In the genomic region with DNA sequence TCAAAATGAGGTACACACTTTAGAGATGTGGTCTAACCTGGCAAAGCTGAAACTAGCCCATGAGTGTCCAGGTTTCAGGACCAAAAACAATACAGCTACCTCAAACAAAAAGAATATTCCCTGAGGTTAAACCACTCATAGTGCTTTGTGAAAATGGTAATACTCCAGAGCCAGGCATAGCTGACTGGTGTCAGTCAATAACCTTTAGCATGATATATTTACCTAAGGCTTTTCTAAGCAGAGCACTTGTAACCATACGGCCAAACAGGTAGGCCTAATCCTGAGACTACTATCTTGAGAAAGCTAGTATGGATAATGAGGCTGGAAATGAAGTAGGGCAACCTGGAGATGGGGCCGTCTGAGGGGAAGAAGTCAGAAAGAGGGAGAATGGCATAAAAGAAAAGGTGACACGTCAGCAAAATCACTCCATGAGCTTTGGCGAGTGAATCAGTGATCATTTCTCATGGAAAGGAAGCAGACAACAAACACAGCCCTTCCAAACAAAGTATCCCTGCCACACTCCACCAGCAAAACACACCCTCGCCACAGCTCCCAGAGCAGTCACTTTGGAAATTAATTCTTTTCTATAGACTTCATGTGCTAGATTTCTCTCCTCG, we compare ENCODE assay signal across 22 cellular contexts. TPM values are rescaled to one million over a fixed set of nuclear protein-coding genes. Genes with fewer than 3 reads are reported as not detected.
A peak's percentile ranks its signal among the peaks of the same experiment; 100 is the strongest.
DNase-seq lines count a peak whose midpoint lies in the region; ATAC-seq, FAIRE-seq and TF ChIP-seq lines count a peak whose summit lies in the region.
"Had no signal": no experiment of that assay in that cellular context is flagged by ENCODE, and none has a peak within 500 bp of the region (broad histone marks: within the 10 kb centered on the region; RNA-seq: fewer than 3 reads in every experiment).

No MANE protein-coding gene starts in this region.

- no peak for TF ChIP-seq RAD21 in A549 (conservative IDR thresholded peaks at IDR 0.05 in 1 of 2, IDR thresholded peaks at IDR 0.05 in 1 of 2)

- peaks cover 0 to 7% of the 10 kb centered on the region in 2 donors for H3K27me3 ChIP-seq in left lung

- no peaks in the 10 kb centered on the region for H3K36me3 ChIP-seq in left lung

- DNase-seq in A549 (ENCODE audit: low read depth in 1 of 2, low spot score in 1 of 2) (no peak), DMS153 (lab: John Stamatoyannopoulos, UW) (peak; percentile 25), NCI-H69 (lab: John Stamatoyannopoulos, UW) (peak; percentile 44), left lung (no peak), RWPE1 (ENCODE audit: low spot score) (no peak), NCI-H2196 treated with DMSO at 0.1 percent for 48 hours (lab: John Stamatoyannopoulos, UW; ENCODE audit: unreplicated experiment) (no peak)
- DNase-seq in activated CD4-positive, alpha-beta T cell treated with anti-CD3 and anti-CD28 coated beads for 48 hours, result no peak
- DNase-seq: C1 segment of cervical spinal cord, H7, HFFc6, NCI-H1417 treated with DMSO at 0.1 percent for 48 hours, NCI-H187 treated with DMSO at 0.1 percent for 48 hours, NCI-H446 treated with DMSO at 0.1 percent for 48 hours, NCI-H774, PC-3, RPMI8226, SIG-M5, T-helper 1 cell had no signal

- intact Hi-C loops in left lung (cut with DNase I), result no loop called here

- 52% methylated on average over 6 of the region's 6 CpGs for WGBS in A549 (ENCODE audit: missing lambda C conversion rate)

- POLR2A ChIA-PET in A549 (lab: Yijun Ruan, JAX) (no interaction called here), RWPE1 (lab: Yijun Ruan, JAX; ENCODE audit: low non-redundant PET) (no interaction called here)

- no peak for TF ChIP-seq CTCF in A549 (IDR thresholded peaks at IDR 0.05)
- no peak for TF ChIP-seq CTCF in left lung (IDR thresholded peaks at IDR 0.05)
- TF ChIP-seq CTCF in RWPE1 (conservative IDR thresholded peaks at IDR 0.05; ENCODE audit: low read depth), result no peak

- CTCF ChIA-PET in A549 (lab: Yijun Ruan, JAX), result no interaction called here
- CTCF ChIA-PET in RWPE1 (lab: Yijun Ruan, JAX), result interaction anchor here (0.5 kb wide), 1 partner anchor 594 kb away, joined by 4 read pairs; no protein-coding TSS in a partner anchor

- H3K4me1 ChIP-seq in A549 (peaks cover 7% of the 10 kb centered on the region; the same call in 2 of the 3 replicates), left lung (peaks cover 6 to 10% of the 10 kb centered on the region in 2 donors)

- H3K4me3 ChIP-seq in A549 (no peak overlapping the region), left lung (no peak overlapping the region)

- TF ChIP-seq EP300 in A549 (IDR thresholded peaks at IDR 0.05), result no peak

- H3K27ac ChIP-seq in A549 (no peak overlapping the region), left lung (no peak overlapping the region), RWPE1 (no peak overlapping the region)

- TF ChIP-seq POLR2A in A549 (IDR thresholded peaks at IDR 0.05; ENCODE audit: low read length), result no peak

- no peak for FAIRE-seq in A549 (lab: Jason Lieb, UNC)
- FAIRE-seq: GM12892 had no signal

- no peaks in the 10 kb centered on the region for H3K9me3 ChIP-seq in A549
- no peaks in the 10 kb centered on the region for H3K9me3 ChIP-seq in left lung

- no peak overlapping the region for H3K4me2 ChIP-seq in A549

- ATAC-seq in A549 (no peak), left lung (peak; percentile 58), HG03565 (IDR thresholded peaks at IDR 0.05; ENCODE audit: unreplicated experiment) (no peak)
- ATAC-seq: PC-3, SK-N-SH treated with all-trans-retinoic acid at 6 μM for 48 hours had no signal

TF ChIP-seq in A549, 52 proteins besides CTCF, POLR2A, EP300 and RAD21:
- TF ChIP-seq, protein P1, sequence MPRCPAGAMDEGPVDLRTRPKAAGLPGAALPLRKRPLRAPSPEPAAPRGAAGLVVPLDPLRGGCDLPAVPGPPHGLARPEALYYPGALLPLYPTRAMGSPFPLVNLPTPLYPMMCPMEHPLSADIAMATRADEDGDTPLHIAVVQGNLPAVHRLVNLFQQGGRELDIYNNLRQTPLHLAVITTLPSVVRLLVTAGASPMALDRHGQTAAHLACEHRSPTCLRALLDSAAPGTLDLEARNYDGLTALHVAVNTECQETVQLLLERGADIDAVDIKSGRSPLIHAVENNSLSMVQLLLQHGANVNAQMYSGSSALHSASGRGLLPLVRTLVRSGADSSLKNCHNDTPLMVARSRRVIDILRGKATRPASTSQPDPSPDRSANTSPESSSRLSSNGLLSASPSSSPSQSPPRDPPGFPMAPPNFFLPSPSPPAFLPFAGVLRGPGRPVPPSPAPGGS (IDR thresholded peaks at IDR 0.05), result no peak
- TF ChIP-seq MAFK (IDR thresholded peaks at IDR 0.05; ENCODE audit: partially characterized antibody) (peak; percentile 80), CBX2 (IDR thresholded peaks at IDR 0.05; ENCODE audit: borderline replicate concordance, low read depth) (no peak)
TF ChIP-seq in A549: peak in this region for 1.

RNA-seq across cellular contexts. Expression of gene LRRC52, which starts 1.7 kb away (rescaled TPM):
- polyA plus RNA-seq in A549 (2011; rRNA removed) (not detected in 2 replicates), A549 (2017; fragmentation: RNase III; extraction: RNeasy Plus Mini Kit Qiagen cat#74134 plus additional on column Dnase treatment) (not detected in 3 replicates)
- polyA plus RNA-seq in A549 (2012; cell fraction: cytosol; rRNA removed), result not detected in 2 replicates
- not detected in 2 replicates for polyA plus RNA-seq in A549 (2012; cell fraction: nucleus; rRNA removed)
- polyA minus RNA-seq in A549 (2011; rRNA and poly(A)+ RNA removed), result not detected in 2 replicates
- total RNA-seq in left lung, result not detected
- total RNA-seq: H7, HFFc6, MCF 10A, PC-3 had no signal

Comparison
In these comparisons a context has a peak if more than half of its experiments do, and no peak if none do; other contexts are left out.
1. DNase-seq: peak in DMS153 (single experiment) and NCI-H69 (single experiment); none in A549 (0 of 2), left lung (0 of 2), RWPE1 (single experiment), NCI-H2196 treated with DMSO at 0.1 percent for 48 hours (single experiment) and activated CD4-positive, alpha-beta T cell treated with anti-CD3 and anti-CD28 coated beads for 48 hours (single experiment).